ENCODE assay signal across 8 cellular contexts in the genomic region with DNA sequence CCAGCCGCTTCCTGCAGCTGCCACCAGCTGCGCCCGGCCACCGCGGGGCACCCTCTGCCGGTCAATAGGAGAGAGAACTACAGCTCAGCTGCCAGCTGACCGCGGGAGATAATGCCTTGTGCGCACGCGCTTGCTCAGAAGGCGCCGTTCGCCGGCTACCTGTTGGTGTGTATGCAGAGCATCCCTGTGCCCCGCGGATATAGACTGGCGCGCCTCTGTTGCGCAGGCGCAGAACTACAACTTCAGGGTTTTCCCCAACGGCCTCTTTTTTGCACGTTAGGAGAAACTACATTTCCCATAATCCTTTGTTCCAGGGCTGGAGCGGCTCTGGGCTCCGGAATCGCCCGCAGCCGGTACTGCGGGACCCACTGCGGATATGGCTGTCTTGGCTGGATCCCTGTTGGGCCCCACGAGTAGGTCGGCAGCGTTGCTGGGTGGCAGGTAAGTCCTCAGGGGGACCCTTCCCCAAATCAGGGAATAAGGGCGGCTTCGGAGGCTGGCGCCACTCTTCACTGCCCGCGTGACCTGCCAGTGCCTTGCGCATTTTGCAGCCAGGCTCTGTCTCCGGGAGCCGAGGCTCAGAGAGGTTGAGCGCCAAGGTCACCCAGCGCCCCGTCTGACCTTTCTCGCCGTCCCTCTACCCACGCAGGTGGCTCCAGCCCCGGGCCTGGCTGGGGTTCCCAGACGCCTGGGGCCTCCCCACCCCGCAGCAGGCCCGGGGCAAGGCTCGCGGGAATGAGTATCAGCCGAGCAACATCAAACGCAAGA. TPM values are rescaled to one million over a fixed set of nuclear protein-coding genes. Genes with fewer than 3 reads are reported as not detected.
DNase-seq lines count a peak whose midpoint lies in the region; ATAC-seq and TF ChIP-seq lines count a peak whose summit lies in the region.

A gene (plus strand): TSS at position 356 of the 768 bp plus-strand sequence. CDS start 21 bp downstream, at position 377.

- H2AK5ac ChIP-seq in IMR-90 (ENCODE audit: low read depth, low read length), result peak within 1 kb of the TSS; percentile 86

- no peaks in the 10 kb centered on the region for H3K27me3 ChIP-seq in IMR-90 (ENCODE audit: control insufficient read depth, insufficient read depth, low read length)

- H2AFZ ChIP-seq in IMR-90 (replicated peaks; ENCODE audit: low read length, poor library complexity), result peak within 1 kb of the TSS; percentile 94

- peaks cover 4% of the 10 kb centered on the region for H4K20me1 ChIP-seq in IMR-90 (ENCODE audit: insufficient read depth, low read length)

- DNase-seq in DMS 273 treated with DMSO at 0.1 percent for 48 hours (lab: John Stamatoyannopoulos, UW) (peak; percentile 99), IMR-90 (peak; percentile 99), OCI-M1 (lab: John Stamatoyannopoulos, UW) (peak; percentile 100), activated T-cell treated with anti-CD3 and anti-CD28 coated beads for 4 hours (peak; percentile 83), epithelial cell of esophagus (ENCODE audit: low read depth) (peak; percentile 100), mucosa of descending colon (peak; percentile 98 to 99 (median 98))
- peak; percentile 82 to 92 for DNase-seq in stimulated activated CD8-positive, alpha-beta memory T cell treated with anti-CD3 and anti-CD28 coated beads, Interleukin-4, amount 100 ng/mL, for 4 hours (ENCODE audit: low read depth in 2 of 2, low spot score in 1 of 2)

- H2BK5ac ChIP-seq in IMR-90 (ENCODE audit: low read depth, low read length, poor library complexity, severe bottlenecking), result peak within 1 kb of the TSS; percentile 57

- H3K9me3 ChIP-seq in IMR-90 (ENCODE audit: control insufficient read depth, insufficient read depth, low read length) (no peaks in the 10 kb centered on the region), mucosa of descending colon (no peaks in the 10 kb centered on the region)

- no peak for TF ChIP-seq POLR2A in IMR-90 (IDR thresholded peaks at IDR 0.05; ENCODE audit: low read depth, low read length)

- H3K9me1 ChIP-seq in IMR-90 (ENCODE audit: insufficient read depth, low read length), result peaks cover 26% of the 10 kb centered on the region

- H3K23ac ChIP-seq in IMR-90 (ENCODE audit: low read depth, low read length), result peak within 1 kb of the TSS; percentile 96

- POLR2A ChIA-PET in IMR-90 (lab: Charles Lee; ENCODE audit: unreplicated experiment), result no interaction called here

- CTCF ChIA-PET in IMR-90 (lab: Yijun Ruan, JAX), result interaction anchor here (0.6 to 1.0 kb wide), 5 partner anchors 13 to 593 kb away, joined by 3 to 7 read pairs (median 4); no protein-coding TSS in a partner anchor

- peak within 1 kb of the TSS; percentile 48 to 83 for H4K8ac ChIP-seq in IMR-90 (ENCODE audit: low read depth in 2 of 2, low read length in 2 of 2)

- H3K4ac ChIP-seq in IMR-90 (ENCODE audit: low read depth, low read length), result peak within 1 kb of the TSS; percentile 81

- peak; percentile 50 for ATAC-seq in GM21526 (IDR thresholded peaks at IDR 0.05; ENCODE audit: low FRiP score, unreplicated experiment)
- peak; percentile 52 for ATAC-seq in IMR-90 (ENCODE audit: low read depth)
- ATAC-seq in mucosa of descending colon, result peak; percentile 80

- H3K9ac ChIP-seq in IMR-90 (ENCODE audit: low read depth, low read length), result peak within 1 kb of the TSS; percentile 64

- no TSS peak for BruUV-seq in IMR-90 (replicated peaks; lab: Mats Ljungman, UMichigan)

- H2BK120ac ChIP-seq in IMR-90 (ENCODE audit: low read depth, low read length), result 0 out of 2 replicates have a peak within 1 kb of the TSS, but pooled peaks have one; percentile 28

- H3K4me1 ChIP-seq in IMR-90 (ENCODE audit: control insufficient read depth, insufficient read depth, low read length), result peaks cover 8% of the 10 kb centered on the region
- H3K4me1 ChIP-seq in mucosa of descending colon (ENCODE audit: low read depth), result peaks cover 35% of the 10 kb centered on the region

- peak; percentile 58 for TF ChIP-seq RAD21 in IMR-90 (IDR thresholded peaks at IDR 0.05; ENCODE audit: low read length)

- peak within 1 kb of the TSS; percentile 92 for H3K4me2 ChIP-seq in IMR-90 (ENCODE audit: low read depth, low read length)

- H2BK20ac ChIP-seq in IMR-90 (ENCODE audit: low read depth, low read length), result peak within 1 kb of the TSS; percentile 77; the same call in 1 of the 2 replicates

- H4K91ac ChIP-seq in IMR-90 (ENCODE audit: insufficient read depth, low read depth, low read length), result peak within 1 kb of the TSS; percentile 77

- WGBS in IMR-90 (ENCODE audit: extremely low coverage in 2 of 2, insufficient read length in 1 of 2), 2 experiments, result 0% methylated on average over 30 of the region's 55 CpGs; no CpG with 5 or more reads in 1 of the 2 experiments

- TF ChIP-seq CTCF in IMR-90 (conservative IDR thresholded peaks at IDR 0.05; ENCODE audit: low read depth, low read length) (peak; percentile 87), epithelial cell of esophagus (IDR thresholded peaks at IDR 0.05; ENCODE audit: insufficient read depth, low read depth, low read length, missing control alignments) (peak; percentile 86), mucosa of descending colon (IDR thresholded peaks at IDR 0.05) (peak; percentile 80)

- H3K56ac ChIP-seq in IMR-90 (ENCODE audit: extremely low read depth, insufficient read depth, low read length), result peak within 1 kb of the TSS; percentile 45

- H4K5ac ChIP-seq in IMR-90 (ENCODE audit: low read depth, low read length), result peak within 1 kb of the TSS; percentile 28

- peaks cover 26 to 61% of the 10 kb centered on the region in 2 experiments for H3K79me1 ChIP-seq in IMR-90 (ENCODE audit: low read depth in 1 of 2, low read length in 2 of 2)

- intact Hi-C loops in IMR-90 (cut with micrococcal nuclease) (loop anchor here (1.0 kb wide), 1 partner anchor 38 kb away; a partner anchor contains a TSS), mucosa of descending colon (cut with DNase I, micrococcal nuclease) (no loop called here)

- H3K36me3 ChIP-seq in IMR-90 (ENCODE audit: control insufficient read depth, insufficient read depth, low read length) (no peaks in the 10 kb centered on the region), mucosa of descending colon (ENCODE audit: low read depth) (no peaks in the 10 kb centered on the region)

- H2AK9ac ChIP-seq in IMR-90 (replicated peaks; ENCODE audit: low read depth, low read length, poor library complexity), result peak within 1 kb of the TSS; percentile 94

- peak within 1 kb of the TSS; percentile 87; the same call in 2 of the 3 replicates for H2BK15ac ChIP-seq in IMR-90 (ENCODE audit: low read depth, low read length)

- H3K14ac ChIP-seq in IMR-90 (replicated peaks; ENCODE audit: low read depth, low read length), result peak within 1 kb of the TSS; percentile 71

- H3K4me3 ChIP-seq in IMR-90 (ENCODE audit: insufficient read depth, low read depth, low read length) (peak within 1 kb of the TSS; percentile 55), epithelial cell of esophagus (ENCODE audit: low read length) (peak within 1 kb of the TSS; percentile 86), mucosa of descending colon (peak within 1 kb of the TSS; percentile 60)

- H3K18ac ChIP-seq in IMR-90 (ENCODE audit: low read depth, low read length), result peak within 1 kb of the TSS; percentile 38

- peak within 1 kb of the TSS; percentile 61 for H3K27ac ChIP-seq in IMR-90 (ENCODE audit: insufficient read depth, low read length)

- in situ Hi-C loops in IMR-90 (cut with MboI; ENCODE audit: low sequenced_read_pairs), result no loop called here

- dilution Hi-C loops in IMR-90 (cut with HindIII; ENCODE audit: low sequenced_read_pairs, unreplicated experiment), result no loop called here

TF ChIP-seq in IMR-90, 13 proteins besides CTCF, POLR2A, EP300 and RAD21:
- TF ChIP-seq MAZ (IDR thresholded peaks at IDR 0.05; ENCODE audit: borderline replicate concordance, low read depth, low read length) (no peak), CEBPB (IDR thresholded peaks at IDR 0.05; ENCODE audit: low read depth, low read length) (no peak), RFX5 (IDR thresholded peaks at IDR 0.05; ENCODE audit: low read depth, low read length) (0 out of 2 replicates have a peak, but pooled peaks have one; percentile 11), RCOR1 (IDR thresholded peaks at IDR 0.05; ENCODE audit: insufficient replicate concordance, low read length) (peak; percentile 68), SMC3 (IDR thresholded peaks at IDR 0.05; ENCODE audit: low read depth, low read length) (peak; percentile 65), BHLHE40 (IDR thresholded peaks at IDR 0.05; ENCODE audit: low read depth, low read length) (0 out of 2 replicates have a peak, but pooled peaks have one; percentile 13), MXI1 (IDR thresholded peaks at IDR 0.05; ENCODE audit: borderline replicate concordance, low read depth, low read length) (peak; percentile 37; the same call in 1 of the 2 replicates)
- TF ChIP-seq, protein P1, sequence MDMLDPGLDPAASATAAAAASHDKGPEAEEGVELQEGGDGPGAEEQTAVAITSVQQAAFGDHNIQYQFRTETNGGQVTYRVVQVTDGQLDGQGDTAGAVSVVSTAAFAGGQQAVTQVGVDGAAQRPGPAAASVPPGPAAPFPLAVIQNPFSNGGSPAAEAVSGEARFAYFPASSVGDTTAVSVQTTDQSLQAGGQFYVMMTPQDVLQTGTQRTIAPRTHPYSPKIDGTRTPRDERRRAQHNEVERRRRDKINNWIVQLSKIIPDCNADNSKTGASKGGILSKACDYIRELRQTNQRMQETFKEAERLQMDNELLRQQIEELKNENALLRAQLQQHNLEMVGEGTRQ (IDR thresholded peaks at IDR 0.05; ENCODE audit: low read depth, low read length), result peak; percentile 65; the same call in 1 of the 2 replicates

RNA-seq across cellular contexts. Expression of the gene that starts here (rescaled TPM):
- 7.3 and 17.2 TPM in 2 replicates for total RNA-seq in IMR-90 (2012; rRNA removed)
- 31.7 and 37.0 TPM in 2 replicates for polyA plus RNA-seq in IMR-90 (2012; rRNA removed)
- polyA plus RNA-seq in IMR-90 (2012; cell fraction: cytosol; rRNA removed), result 87.8 and 125 TPM in 2 replicates
- polyA plus RNA-seq in IMR-90 (2012; cell fraction: nucleus; rRNA removed; ENCODE audit: low replicate concordance), result 22.6 and 29.1 TPM in 2 replicates
- total RNA-seq in mucosa of descending colon, result 100 to 1,000 TPM; 124 to 148 (median 145) TPM

Comparison
In these comparisons a context has a peak if more than half of its experiments do, and no peak if none do; other contexts are left out.
1. Peak in every context shown above with its lines: DNase-seq, ATAC-seq, H3K4me3 ChIP-seq and H3K27ac ChIP-seq.